ENCODE assay signal across 8 cellular contexts in the genomic region with DNA sequence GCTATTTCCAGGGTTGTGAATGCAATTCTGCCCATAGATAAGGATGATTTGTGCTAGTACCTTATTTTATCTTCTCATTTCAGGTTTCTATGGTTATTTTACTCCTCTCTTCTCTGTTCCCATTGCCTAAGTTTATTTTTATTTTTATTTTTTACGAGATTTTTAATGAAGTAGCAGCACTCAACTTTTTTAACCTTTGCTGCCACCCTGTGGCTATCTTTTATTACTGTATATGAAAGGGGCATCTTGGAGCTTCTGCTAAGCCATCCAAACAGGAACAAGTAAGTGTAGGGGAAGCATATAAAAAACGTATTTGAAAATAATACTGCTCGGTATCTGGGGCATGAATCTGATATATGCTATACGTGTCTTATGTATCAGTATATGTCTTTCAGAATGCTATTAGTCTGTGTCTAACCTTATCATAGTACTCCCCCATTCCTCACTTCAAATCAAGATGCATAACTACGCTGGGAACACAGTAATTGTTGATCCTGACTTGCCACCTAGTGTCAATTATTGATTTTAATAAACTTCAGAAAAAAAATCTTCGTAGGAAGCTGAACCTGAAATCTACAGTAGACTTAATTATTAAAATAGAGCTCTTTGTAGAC.
DNase-seq lines count a peak whose midpoint lies in the region; ATAC-seq and TF ChIP-seq lines count a peak whose summit lies in the region.

No MANE protein-coding gene starts in this region.

- ATAC-seq in HG02885 (IDR thresholded peaks at IDR 0.05; ENCODE audit: poor library complexity, unreplicated experiment) = no peak
- ATAC-seq in HG03196 (IDR thresholded peaks at IDR 0.05; ENCODE audit: unreplicated experiment) = no peak
- ATAC-seq in HG02798 (IDR thresholded peaks at IDR 0.05; ENCODE audit: poor library complexity, unreplicated experiment) = no peak

- H3K4me1 ChIP-seq in NT2/D1 (ENCODE audit: insufficient read depth, insufficient read length) (no peaks in the 10 kb centered on the region), colonic mucosa (no peaks in the 10 kb centered on the region), mesenchymal stem cell (ENCODE audit: control insufficient read depth, insufficient read depth, low read depth, low read length) (no peaks in the 10 kb centered on the region)

- no peak overlapping the region for H2BK12ac ChIP-seq in mesenchymal stem cell (ENCODE audit: low read length in 2 of 2)

- WGBS in mesenchymal stem cell = 40% methylated on average over 2 of the region's 6 CpGs

- no peak overlapping the region for H2BK15ac ChIP-seq in mesenchymal stem cell (ENCODE audit: low read depth, poor library complexity, severe bottlenecking)

- no peak overlapping the region for H4K8ac ChIP-seq in mesenchymal stem cell (ENCODE audit: low read length)

- H3K9me3 ChIP-seq in NT2/D1 (ENCODE audit: insufficient read depth, low read length) (peaks cover 8% of the 10 kb centered on the region; the same call in 1 of the 2 replicates), colonic mucosa (no peaks in the 10 kb centered on the region), mesenchymal stem cell (ENCODE audit: control insufficient read depth, low read length) (no peaks in the 10 kb centered on the region)

- TF ChIP-seq CTCF in AG10803 (conservative IDR thresholded peaks at IDR 0.05; ENCODE audit: low read length) = peak; percentile 60
- peak; percentile 31 for TF ChIP-seq CTCF in GM12864 (IDR thresholded peaks at IDR 0.05; ENCODE audit: low read depth, low read length, missing control alignments)
- peak; percentile 26 for TF ChIP-seq CTCF in colonic mucosa (IDR thresholded peaks at IDR 0.05)

- no peak overlapping the region for H2BK5ac ChIP-seq in mesenchymal stem cell (ENCODE audit: low read depth, low read length, poor library complexity, severe bottlenecking)

- no peak overlapping the region for H2BK120ac ChIP-seq in mesenchymal stem cell (ENCODE audit: low read depth, low read length)

- H3K27ac ChIP-seq in colonic mucosa (no peak overlapping the region), mesenchymal stem cell (ENCODE audit: low read length, poor library complexity, severe bottlenecking) (no peak overlapping the region)

- H3K4me3 ChIP-seq in AG10803 (ENCODE audit: low read length) (no peak overlapping the region), GM12864 (ENCODE audit: low read depth, low read length) (no peak overlapping the region), NT2/D1 (ENCODE audit: insufficient read length, low read depth) (no peak overlapping the region), colonic mucosa (no peak overlapping the region), mesenchymal stem cell (ENCODE audit: insufficient read depth in 1 of 2, low read depth in 1 of 2, low read length in 2 of 2) (no peak overlapping the region)

- no peak overlapping the region for H2AK5ac ChIP-seq in mesenchymal stem cell (ENCODE audit: low read length, severe bottlenecking)

- no peak overlapping the region for H4K91ac ChIP-seq in mesenchymal stem cell (ENCODE audit: low read length)

- intact Hi-C loops in colonic mucosa (cut with DNase I) = loop anchor here (10.0 kb wide), 1 partner anchor 505 kb away; a partner anchor contains a TSS

- H3K23ac ChIP-seq in mesenchymal stem cell (ENCODE audit: low read length in 2 of 2) = no peak overlapping the region

- DNase-seq in AG10803 (ENCODE audit: low read depth) (peak; percentile 49), GM12864 (ENCODE audit: low read depth) (no peak), NT2/D1 (ENCODE audit: low read depth, low spot score) (peak; percentile 66), colonic mucosa (no peak), mesenchymal stem cell (peak; percentile 61)

- H2AFZ ChIP-seq in mesenchymal stem cell (ENCODE audit: low read depth, low read length) = no peak overlapping the region

- H3K18ac ChIP-seq in mesenchymal stem cell (ENCODE audit: low read depth in 1 of 2, low read length in 2 of 2) = no peak overlapping the region

- H3K79me1 ChIP-seq in mesenchymal stem cell (replicated peaks; ENCODE audit: low read length, poor library complexity, severe bottlenecking) = no peaks in the 10 kb centered on the region

- H3K14ac ChIP-seq in mesenchymal stem cell (ENCODE audit: low read length in 2 of 2) = no peak overlapping the region

- no peak overlapping the region for H3K4me2 ChIP-seq in mesenchymal stem cell (ENCODE audit: low read length, poor library complexity, severe bottlenecking)

- H3K9ac ChIP-seq in NT2/D1 (ENCODE audit: insufficient read length, low read depth) (no peak overlapping the region), colonic mucosa (ENCODE audit: low read depth in 2 of 2, low read length in 2 of 2) (no peak overlapping the region), mesenchymal stem cell (ENCODE audit: low read length) (no peak overlapping the region)

- H3K36me3 ChIP-seq in NT2/D1 (ENCODE audit: insufficient read depth, insufficient read length, low read length) (no peaks in the 10 kb centered on the region), colonic mucosa (no peaks in the 10 kb centered on the region), mesenchymal stem cell (ENCODE audit: control insufficient read depth in 1 of 2, insufficient read depth in 2 of 2, low read depth in 1 of 2, low read length in 2 of 2) (no peaks in the 10 kb centered on the region)

- H3K4ac ChIP-seq in mesenchymal stem cell (ENCODE audit: low read depth in 1 of 2, low read length in 2 of 2) = no peak overlapping the region

- no peaks in the 10 kb centered on the region for H3K27me3 ChIP-seq in NT2/D1 (ENCODE audit: insufficient read depth, insufficient read length)
- H3K27me3 ChIP-seq in colonic mucosa = no peaks in the 10 kb centered on the region
- peaks cover 6 to 27% of the 10 kb centered on the region in 2 experiments for H3K27me3 ChIP-seq in mesenchymal stem cell (ENCODE audit: control insufficient read depth in 1 of 2, insufficient read depth in 1 of 2, low read length in 2 of 2)

Comparison
In these comparisons a context has a peak if more than half of its experiments do, and no peak if none do; other contexts are left out.
1. DNase-seq: peak in AG10803 (single experiment), NT2/D1 (single experiment) and mesenchymal stem cell (single experiment); none in GM12864 (single experiment) and colonic mucosa (single experiment).
2. Peak in every context shown above with its lines, with median percentiles within 50 percentile points of each other: CTCF ChIP-seq.